ENCODE assay signal across 26 cellular contexts in the genomic region with DNA sequence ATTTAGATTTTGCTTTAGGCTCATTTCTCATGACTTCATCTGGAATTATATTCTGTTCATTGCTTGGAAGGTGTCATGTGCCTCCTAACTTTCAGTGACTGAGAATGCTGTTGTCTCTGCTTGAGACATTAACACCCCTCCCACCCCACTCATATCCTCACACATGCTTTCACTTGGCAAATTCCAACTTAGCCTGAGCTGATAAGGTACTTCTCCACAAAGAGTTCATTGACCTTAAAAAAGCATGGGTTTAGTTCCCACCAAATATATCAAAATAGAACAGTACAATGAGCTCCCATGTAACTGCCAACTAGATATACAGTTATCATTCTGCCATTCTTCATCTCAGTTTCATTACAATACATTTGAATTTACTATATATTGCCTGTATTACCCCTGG.
DNase-seq lines count a peak whose midpoint lies in the region; ATAC-seq and TF ChIP-seq lines count a peak whose summit lies in the region.
"Had no signal": no experiment of that assay in that cellular context is flagged by ENCODE, and none has a peak within 500 bp of the region (broad histone marks: within the 10 kb centered on the region; RNA-seq: fewer than 3 reads in every experiment).

No MANE protein-coding gene starts in this region.

- CTCF ChIA-PET in CD8-positive, alpha-beta T cell (lab: Charles Lee), result no interaction called here

- H3K27ac ChIP-seq in heart right ventricle, result peak overlapping the region in 2 of 10 donors; percentile 9 to 47
- H3K27ac ChIP-seq in mesendoderm (ENCODE audit: low read depth, low read length), result no peak overlapping the region
- no peak overlapping the region for H3K27ac ChIP-seq in CD8-positive, alpha-beta T cell (ENCODE audit: low read depth, low read length)
- H3K27ac ChIP-seq: A549; BLaER1 treated with 17β-estradiol and CSF1 and Interleukin-3, amounts not matched to agents 10 nM and 100 nM; PC-9 had no signal

- H2BK5ac ChIP-seq in mesendoderm (ENCODE audit: low read length), result no peak overlapping the region

- H3K56ac ChIP-seq in mesendoderm (ENCODE audit: low read length), result no peak overlapping the region

- no peak overlapping the region for H3K4ac ChIP-seq in mesendoderm (ENCODE audit: low read depth, low read length)

- H2BK15ac ChIP-seq in mesendoderm (replicated peaks; ENCODE audit: low read depth), result no peak overlapping the region

- TF ChIP-seq CTCF in choroid plexus epithelial cell (conservative IDR thresholded peaks at IDR 0.05; ENCODE audit: low read depth, low read length) (no peak), heart right ventricle (IDR thresholded peaks at IDR 0.05) (no peak)
- TF ChIP-seq CTCF in CD8-positive, alpha-beta T cell (IDR thresholded peaks at IDR 0.05), result no peak

- intact Hi-C loops in heart right ventricle (cut with DNase I), result no loop called here
- intact Hi-C loops in CD8-positive, alpha-beta T cell (cut with DNase I, micrococcal nuclease), result no loop called here

- H3K79me2 ChIP-seq in mesendoderm (ENCODE audit: control insufficient read depth, insufficient read depth, low read length), result no peaks in the 10 kb centered on the region

- H2AK5ac ChIP-seq in mesendoderm (ENCODE audit: low read length), result no peak overlapping the region

- no peaks in the 10 kb centered on the region for H3K9me3 ChIP-seq in heart right ventricle
- no peaks in the 10 kb centered on the region for H3K9me3 ChIP-seq in CD8-positive, alpha-beta T cell (ENCODE audit: low read length)
- H3K9me3 ChIP-seq: A549 had no signal

- H3K9me3 Mint-ChIP-seq in CD8-positive, alpha-beta T cell, result peaks cover 7% of the 10 kb centered on the region
- H3K9me3 Mint-ChIP-seq: H9 had no signal

- H3K4me2 ChIP-seq in mesendoderm (ENCODE audit: low read length), result no peak overlapping the region
- H3K4me2 ChIP-seq: A549; BLaER1 treated with 17β-estradiol and CSF1 and Interleukin-3, amounts not matched to agents 10 nM and 100 nM; GM23338; PC-9 had no signal

- H3K9ac ChIP-seq in mesendoderm (ENCODE audit: low read length), result no peak overlapping the region
- H3K9ac ChIP-seq: BLaER1 treated with 17β-estradiol and CSF1 and Interleukin-3, amounts not matched to agents 10 nM and 100 nM had no signal

- no peak overlapping the region for H3K4me3 ChIP-seq in choroid plexus epithelial cell (ENCODE audit: low read depth, low read length)
- no peak overlapping the region for H3K4me3 ChIP-seq in heart right ventricle
- no peak overlapping the region for H3K4me3 ChIP-seq in mesendoderm (ENCODE audit: low read length)
- H3K4me3 ChIP-seq in CD8-positive, alpha-beta T cell (ENCODE audit: low read depth, low read length), result no peak overlapping the region
- H3K4me3 ChIP-seq: A549; BLaER1 treated with 17β-estradiol and CSF1 and Interleukin-3, amounts not matched to agents 10 nM and 100 nM; GM23338; PC-9 had no signal

- H3K4me1 ChIP-seq in heart right ventricle (peaks cover 0 to 17% (median 0%) of the 10 kb centered on the region in 9 donors), mesendoderm (ENCODE audit: control insufficient read depth, low read depth, low read length) (no peaks in the 10 kb centered on the region)
- H3K4me1 ChIP-seq in CD8-positive, alpha-beta T cell (ENCODE audit: insufficient read depth, low read length), result no peaks in the 10 kb centered on the region
- H3K4me1 ChIP-seq: A549; BLaER1 treated with 17β-estradiol and CSF1 and Interleukin-3, amounts not matched to agents 10 nM and 100 nM had no signal

- H3K18ac ChIP-seq in mesendoderm (ENCODE audit: low read length), result no peak overlapping the region

- peak; percentile 4 for DNase-seq in HuH-7.5 (ENCODE audit: low spot score)
- DNase-seq in choroid plexus epithelial cell (ENCODE audit: low read depth), result peak; percentile 15
- DNase-seq in heart right ventricle, result no peak
- DNase-seq in mesendoderm, result peak; percentile 88
- no peak for DNase-seq in CD8-positive, alpha-beta T cell
- DNase-seq in dedifferentiated amniotic fluid mesenchymal stem cell (ENCODE audit: extremely low spot score), result no peak
- DNase-seq: AML-193; CD4-positive, alpha-beta T cell; COR-L47; H9; KBM-7; MV-4-11; NCI-H1105; NCI-H1436 treated with DMSO at 0.1 percent for 48 hours; NCI-H1930; NCI-H2107; NCI-H446; NCI-H524 treated with DMSO at 0.1 percent for 48 hours; NCI-H82; NK-92 treated with Interleukin-12 subunit alpha and Interleukin-12 subunit beta, amount 100 ng/mL, for 24 hours; PC-9; SHP77 had no signal

- no peaks in the 10 kb centered on the region for H3K4me1 Mint-ChIP-seq in CD8-positive, alpha-beta T cell (ENCODE audit: low read depth)

- ATAC-seq in heart right ventricle (peak; percentile 11 to 96 (median 70)), GM21717 (IDR thresholded peaks at IDR 0.05; ENCODE audit: unreplicated experiment) (no peak)
- no peak for ATAC-seq in CD8-positive, alpha-beta T cell
- ATAC-seq: A549, GM23338 had no signal

- H3K79me1 ChIP-seq in mesendoderm (ENCODE audit: low read length), result no peaks in the 10 kb centered on the region

- no peaks in the 10 kb centered on the region for H3K36me3 Mint-ChIP-seq in CD8-positive, alpha-beta T cell

- no peaks in the 10 kb centered on the region for H3K27me3 ChIP-seq in heart right ventricle
- no peaks in the 10 kb centered on the region for H3K27me3 ChIP-seq in mesendoderm (ENCODE audit: insufficient read depth, low read length, poor library complexity)
- H3K27me3 ChIP-seq in CD8-positive, alpha-beta T cell (ENCODE audit: insufficient read depth, low read length), result no peaks in the 10 kb centered on the region
- H3K27me3 ChIP-seq: BLaER1 treated with 17β-estradiol and CSF1 and Interleukin-3, amounts not matched to agents 10 nM and 100 nM had no signal

- no peak overlapping the region for H3K27ac Mint-ChIP-seq in CD8-positive, alpha-beta T cell
- H3K27ac Mint-ChIP-seq: CD4-positive, alpha-beta T cell; GM23338; H9 had no signal

- no peak overlapping the region for H3K4me3 Mint-ChIP-seq in CD8-positive, alpha-beta T cell
- H3K4me3 Mint-ChIP-seq: CD4-positive, alpha-beta T cell; GM23338; H9 had no signal

- no peaks in the 10 kb centered on the region for H3K27me3 Mint-ChIP-seq in CD8-positive, alpha-beta T cell (ENCODE audit: low read depth)
- H3K27me3 Mint-ChIP-seq: CD4-positive, alpha-beta T cell had no signal

- no peak overlapping the region for H3K23ac ChIP-seq in mesendoderm (ENCODE audit: low read length)

- no peak overlapping the region for H4K8ac ChIP-seq in mesendoderm (ENCODE audit: low read depth, low read length)

- H2BK120ac ChIP-seq in mesendoderm (ENCODE audit: low read depth, low read length), result no peak overlapping the region

- no peak overlapping the region for H4K5ac ChIP-seq in mesendoderm (ENCODE audit: low read length)

- POLR2A ChIA-PET in CD8-positive, alpha-beta T cell (lab: Charles Lee), result interaction anchor here (0.6 kb wide), 1 partner anchor 11 kb away, joined by 3 read pairs; no protein-coding TSS in a partner anchor

- no peaks in the 10 kb centered on the region for H3K36me3 ChIP-seq in heart right ventricle
- H3K36me3 ChIP-seq in mesendoderm (ENCODE audit: control insufficient read depth, insufficient read depth, low read length), result no peaks in the 10 kb centered on the region
- H3K36me3 ChIP-seq in CD8-positive, alpha-beta T cell (ENCODE audit: insufficient read depth, low read length), result no peaks in the 10 kb centered on the region
- H3K36me3 ChIP-seq: BLaER1 treated with 17β-estradiol and CSF1 and Interleukin-3, amounts not matched to agents 10 nM and 100 nM had no signal

Comparison
In these comparisons a context has a peak if more than half of its experiments do, and no peak if none do; other contexts are left out.
1. DNase-seq: peak in HuH-7.5 (single experiment), choroid plexus epithelial cell (single experiment) and mesendoderm (single experiment); none in heart right ventricle (0 of 2), CD8-positive, alpha-beta T cell (0 of 7) and dedifferentiated amniotic fluid mesenchymal stem cell (single experiment).
2. ATAC-seq: peak in heart right ventricle (8 of 8); none in CD8-positive, alpha-beta T cell (single experiment) and GM21717 (single experiment).